Comparison of ENCODE assay signal across 12 cellular contexts in the genomic region with DNA sequence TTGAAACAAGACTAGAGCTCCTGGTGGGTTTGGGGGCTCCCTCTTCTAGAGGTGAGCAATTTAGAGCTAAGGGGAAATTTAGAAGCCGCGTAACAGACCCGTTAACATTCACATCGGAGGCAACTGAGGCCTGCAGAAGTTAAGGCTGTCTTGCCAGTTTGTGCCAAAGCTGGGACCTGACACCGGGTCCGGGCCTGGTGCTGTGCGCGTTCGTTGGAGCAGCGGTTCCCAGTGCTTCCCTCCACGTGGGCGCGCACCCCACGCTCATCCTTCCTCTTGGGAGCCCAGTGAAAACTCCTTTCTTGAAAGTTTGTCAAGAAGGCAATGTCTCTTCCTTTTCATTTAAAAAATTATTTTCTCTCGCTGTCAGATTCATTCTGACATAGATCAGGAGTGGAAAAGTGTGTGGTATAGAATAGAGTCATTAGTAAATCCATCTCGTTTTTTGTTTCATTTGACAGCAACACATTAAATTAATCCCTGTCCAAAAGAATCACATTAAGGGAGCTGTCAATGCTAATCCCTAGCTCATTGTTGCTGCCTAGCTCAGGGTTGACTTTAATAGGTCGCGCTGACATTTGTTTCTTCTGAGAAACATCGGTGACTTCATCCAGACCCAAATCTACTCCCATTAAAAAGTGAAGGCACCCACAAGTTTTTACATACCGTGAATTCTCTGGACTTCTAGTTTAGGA. TPM values are rescaled to one million over a fixed set of nuclear protein-coding genes. Genes with fewer than 3 reads are reported as not detected.
DNase-seq lines count a peak whose midpoint lies in the region; ATAC-seq and TF ChIP-seq lines count a peak whose summit lies in the region.
"Had no signal": no experiment of that assay in that cellular context is flagged by ENCODE, and none has a peak within 500 bp of the region (broad histone marks: within the 10 kb centered on the region; RNA-seq: fewer than 3 reads in every experiment).

No MANE protein-coding gene starts in this region.

- H3K36me3 Mint-ChIP-seq in chondrocyte (ENCODE audit: low read depth) (no peaks in the 10 kb centered on the region), nephron (ENCODE audit: low read depth) (no peaks in the 10 kb centered on the region)

- H3K27ac Mint-ChIP-seq in chondrocyte (ENCODE audit: unreplicated experiment): no peak overlapping the region
- H3K27ac Mint-ChIP-seq in nephron: peak overlapping the region; percentile 55 to 95 (median 94)

- H3K4me3 ChIP-seq in BLaER1 treated with 17β-estradiol and CSF1 and Interleukin-3, amounts not matched to agents 10 nM and 100 nM: no peak overlapping the region

- no peaks in the 10 kb centered on the region for H4K20me1 ChIP-seq in BLaER1 treated with 17β-estradiol and CSF1 and Interleukin-3, amounts not matched to agents 10 nM and 100 nM

- H3K4me1 ChIP-seq in BLaER1 treated with 17β-estradiol and CSF1 and Interleukin-3, amounts not matched to agents 10 nM and 100 nM: peaks cover 0 to 14% (median 7%) of the 10 kb centered on the region in 10 experiments; a peak in 7 of 20 replicates

- no peak for ATAC-seq in GM21723 (IDR thresholded peaks at IDR 0.05; ENCODE audit: unreplicated experiment)
- no peak for ATAC-seq in HG03469 (IDR thresholded peaks at IDR 0.05; ENCODE audit: unreplicated experiment)

- H3K9ac ChIP-seq in BLaER1 treated with 17β-estradiol and CSF1 and Interleukin-3, amounts not matched to agents 10 nM and 100 nM: no peak overlapping the region

- H3K27me3 ChIP-seq in BLaER1 treated with 17β-estradiol and CSF1 and Interleukin-3, amounts not matched to agents 10 nM and 100 nM: no peaks in the 10 kb centered on the region

- no peak overlapping the region; a peak in 1 of 22 replicates for H3K27ac ChIP-seq in BLaER1 treated with 17β-estradiol and CSF1 and Interleukin-3, amounts not matched to agents 10 nM and 100 nM
- H3K27ac ChIP-seq: C4-2B, VCaP had no signal

- H3K4me3 Mint-ChIP-seq in chondrocyte (ENCODE audit: unreplicated experiment) (no peak overlapping the region), nephron (peak overlapping the region; percentile 75 to 96 (median 84))

- TF ChIP-seq CTCF in chondrocyte (IDR thresholded peaks at IDR 0.05) (no peak), nephron (IDR thresholded peaks at IDR 0.05; ENCODE audit: unreplicated experiment in 3 of 3) (no peak)

- POLR2A ChIA-PET in HEK293T (lab: Yijun Ruan, JAX): interaction anchor here (2.7 kb wide), 1 partner anchor 25 kb away, joined by 10 read pairs; the partner anchor contains the start of gene MAP3K7

- peak overlapping the region; percentile 70 to 85 (median 78); a peak in 21 of 22 replicates for H3K4me2 ChIP-seq in BLaER1 treated with 17β-estradiol and CSF1 and Interleukin-3, amounts not matched to agents 10 nM and 100 nM

- H3K4me1 Mint-ChIP-seq in chondrocyte (ENCODE audit: low read depth) (peaks cover 11% of the 10 kb centered on the region), nephron (peaks cover 16% of the 10 kb centered on the region)

- no peak for DNase-seq in HEK293T (ENCODE audit: extremely low spot score)
- DNase-seq in chondrocyte (ENCODE audit: low spot score): peak; percentile 57
- DNase-seq in NCI-H1930 (lab: John Stamatoyannopoulos, UW): no peak
- no peak for DNase-seq in NCI-H526 treated with DMSO at 0.1 percent for 48 hours (lab: John Stamatoyannopoulos, UW)
- DNase-seq: IMR-90, NCI-H1417 treated with DMSO at 0.1 percent for 48 hours had no signal

- H3K36me3 ChIP-seq in BLaER1 treated with 17β-estradiol and CSF1 and Interleukin-3, amounts not matched to agents 10 nM and 100 nM: no peaks in the 10 kb centered on the region

- no peaks in the 10 kb centered on the region for H3K9me3 ChIP-seq in BLaER1 treated with 17β-estradiol and CSF1 and Interleukin-3, amounts not matched to agents 10 nM and 100 nM (replicated peaks in 1 of 11)

- H3K9me3 Mint-ChIP-seq in chondrocyte (ENCODE audit: low read depth): no peaks in the 10 kb centered on the region
- H3K9me3 Mint-ChIP-seq in nephron: no peaks in the 10 kb centered on the region

- CTCF ChIA-PET in HEK293T (lab: Yijun Ruan, JAX): interaction anchor here (0.6 to 1.5 kb wide), 8 partner anchors 8 to 329 kb away, joined by 3 to 8 read pairs (median 3); no protein-coding TSS in a partner anchor

- peaks cover 55% of the 10 kb centered on the region for H3K27me3 Mint-ChIP-seq in chondrocyte (ENCODE audit: low read depth)
- peaks cover 8% of the 10 kb centered on the region for H3K27me3 Mint-ChIP-seq in nephron (ENCODE audit: low read depth)

TF ChIP-seq in HEK293T, 16 proteins besides CTCF, POLR2A, EP300 and RAD21:
- peak; percentile 38; the same call in 1 of the 2 replicates for TF ChIP-seq PKNOX1 (IDR thresholded peaks at IDR 0.05)
- no peak for TF ChIP-seq ELF4 (IDR thresholded peaks at IDR 0.05)
- TF ChIP-seq FOXK2 (IDR thresholded peaks at IDR 0.05): no peak
- TF ChIP-seq ZNF384 (IDR thresholded peaks at IDR 0.05): no peak
- TF ChIP-seq FOXM1 (IDR thresholded peaks at IDR 0.05; ENCODE audit: borderline replicate concordance): no peak
- TF ChIP-seq SUZ12 (IDR thresholded peaks at IDR 0.05): no peak
- TF ChIP-seq TARDBP (IDR thresholded peaks at IDR 0.05): no peak
- TF ChIP-seq BHLHE40 (IDR thresholded peaks at IDR 0.05; ENCODE audit: borderline replicate concordance): no peak

RNA-seq across cellular contexts. Expression of gene MAP3K7, which starts 25.3 kb away (rescaled TPM):
- 25.2 to 31.1 TPM (median 26.0 TPM) in 3 replicates for total RNA-seq in chondrocyte
